In genomic region chr18:59918320-59918755, GRCh38 we compare ENCODE assay signal across 8 cellular contexts. TPM values are rescaled to one million over a fixed set of nuclear protein-coding genes. Genes with fewer than 3 reads are reported as not detected.
DNase-seq lines count a peak whose midpoint lies in the region; ATAC-seq and TF ChIP-seq lines count a peak whose summit lies in the region.

No MANE protein-coding gene starts in this region.

- H3K9ac ChIP-seq in Karpas-422 (ENCODE audit: low read length) (peak overlapping the region; percentile 2; the same call in 1 of the 2 replicates), skeletal muscle satellite cell (ENCODE audit: low read depth, low read length) (no peak overlapping the region)

- H3K9me2 ChIP-seq in Karpas-422 (replicated peaks; ENCODE audit: insufficient read depth, low read length) = no peaks in the 10 kb centered on the region

- peaks cover 33% of the 10 kb centered on the region for H3K4me1 ChIP-seq in Karpas-422 (ENCODE audit: low read length)
- peaks cover 17% of the 10 kb centered on the region for H3K4me1 ChIP-seq in RWPE2 (ENCODE audit: insufficient read depth, poor library complexity, severe bottlenecking)
- H3K4me1 ChIP-seq in skeletal muscle satellite cell (ENCODE audit: control insufficient read depth, insufficient read depth, low read length) = peaks cover 27% of the 10 kb centered on the region

- H3K27ac ChIP-seq in Karpas-422 (ENCODE audit: low read length) (peak overlapping the region; percentile 72), RWPE2 (ENCODE audit: poor library complexity, severe bottlenecking) (peak overlapping the region; percentile 68)

- TF ChIP-seq CTCF in RWPE2 (IDR thresholded peaks at IDR 0.05; ENCODE audit: poor library complexity, severe bottlenecking) (no peak), fibroblast of pulmonary artery (IDR thresholded peaks at IDR 0.05; ENCODE audit: low read length, missing control alignments) (no peak)

- H3K9me3 ChIP-seq in Karpas-422 (ENCODE audit: low read length) (no peaks in the 10 kb centered on the region), RWPE2 (ENCODE audit: severe bottlenecking) (no peaks in the 10 kb centered on the region), skeletal muscle satellite cell (replicated peaks; ENCODE audit: low read length) (no peaks in the 10 kb centered on the region)

- H3K36me3 ChIP-seq in Karpas-422 (ENCODE audit: insufficient read depth, low read length) (no peaks in the 10 kb centered on the region), RWPE2 (ENCODE audit: low read depth) (no peaks in the 10 kb centered on the region), skeletal muscle satellite cell (ENCODE audit: insufficient read depth, low read length) (no peaks in the 10 kb centered on the region)

- peak; percentile 91 for DNase-seq in SIG-M5 treated with dmso at 0.1 percent for 504 hours (lab: John Stamatoyannopoulos, UW; ENCODE audit: unreplicated experiment)
- DNase-seq in SIG-M5 (lab: John Stamatoyannopoulos, UW) = no peak
- DNase-seq in GOT3 (lab: John Stamatoyannopoulos, UW) = peak; percentile 2
- peak; percentile 79 for DNase-seq in Karpas-422
- DNase-seq in RWPE2 (ENCODE audit: low spot score) = peak; percentile 69
- DNase-seq in fibroblast of pulmonary artery (ENCODE audit: low read depth) = peak; percentile 59
- no peak for DNase-seq in medulla oblongata (ENCODE audit: extremely low spot score)

- no peaks in the 10 kb centered on the region for H3K79me2 ChIP-seq in Karpas-422 (ENCODE audit: low read length)

- H3K4me3 ChIP-seq in Karpas-422 (ENCODE audit: low read length) (peak overlapping the region; percentile 12; the same call in 1 of the 2 replicates), RWPE2 (ENCODE audit: severe bottlenecking) (no peak overlapping the region), fibroblast of pulmonary artery (replicated peaks; ENCODE audit: low read depth, low read length) (no peak overlapping the region), skeletal muscle satellite cell (ENCODE audit: low read length) (peak overlapping the region; percentile 7)

- H2AFZ ChIP-seq in Karpas-422 (ENCODE audit: low read length) = peak overlapping the region; percentile 8; the same call in 1 of the 2 replicates

- H4K20me1 ChIP-seq in Karpas-422 (ENCODE audit: insufficient read depth, low read depth, low read length) = no peaks in the 10 kb centered on the region

- ATAC-seq in RWPE2 (ENCODE audit: low read depth) = peak; percentile 76

- H3K4me2 ChIP-seq in Karpas-422 (ENCODE audit: low read depth, low read length, poor library complexity, severe bottlenecking) (peak overlapping the region; percentile 55), skeletal muscle satellite cell (ENCODE audit: low read length) (peak overlapping the region; percentile 66)

- H3K27me3 ChIP-seq in Karpas-422 (ENCODE audit: low read length) (no peaks in the 10 kb centered on the region), RWPE2 (ENCODE audit: insufficient read depth, poor library complexity, severe bottlenecking) (no peaks in the 10 kb centered on the region), skeletal muscle satellite cell (ENCODE audit: control insufficient read depth, insufficient read depth, low read length) (no peaks in the 10 kb centered on the region)

RNA-seq across cellular contexts. Expression of gene PMAIP1, which starts 18.5 kb away (rescaled TPM):
- 43.4 and 52.8 TPM in 2 replicates for total RNA-seq in Karpas-422 (2014; rRNA removed; shearing (Covaris generic); ENCODE audit: low replicate concordance)
- 20.5 and 24.5 TPM in 2 replicates for total RNA-seq in skeletal muscle satellite cell (2012; rRNA removed)

Comparison
In these comparisons a context has a peak if more than half of its experiments do, and no peak if none do; other contexts are left out.
1. DNase-seq: peak in SIG-M5 treated with dmso at 0.1 percent for 504 hours (single experiment), GOT3 (single experiment), Karpas-422 (single experiment), RWPE2 (single experiment) and fibroblast of pulmonary artery (single experiment); none in SIG-M5 (single experiment) and medulla oblongata (single experiment).
2. H3K4me3 ChIP-seq: peak in Karpas-422 (single experiment) and skeletal muscle satellite cell (single experiment); none in RWPE2 (single experiment) and fibroblast of pulmonary artery (single experiment).